ENCODE assay signal across 12 cellular contexts in the genomic region with DNA sequence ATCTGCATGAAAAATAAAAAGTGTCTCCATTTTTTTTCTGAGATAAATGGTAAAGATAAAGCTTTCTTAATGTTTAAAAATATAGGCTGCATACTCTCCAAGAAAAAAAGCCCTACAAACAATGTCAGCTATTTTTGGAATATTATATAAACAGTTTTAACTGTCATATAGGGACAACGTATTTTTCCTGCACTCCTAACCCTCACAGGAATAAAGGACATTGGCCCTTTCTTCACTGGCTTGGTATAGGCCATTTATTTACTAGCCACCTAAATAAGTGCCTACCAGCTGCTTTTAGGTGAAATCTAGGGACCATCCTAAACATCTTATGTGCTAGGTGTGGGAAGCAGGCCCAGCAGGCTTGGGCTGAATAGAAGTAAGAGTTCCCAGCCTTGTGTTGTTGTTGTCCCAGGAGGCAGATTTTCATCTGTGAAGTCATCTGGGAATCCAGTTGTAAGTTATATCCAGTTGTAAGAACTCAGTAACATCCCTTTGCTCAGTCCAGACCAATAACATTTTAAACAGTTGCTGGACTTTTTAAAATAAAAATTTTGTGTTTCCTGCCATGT. TPM values are rescaled to one million over a fixed set of nuclear protein-coding genes. Genes with fewer than 3 reads are reported as not detected.
A peak's percentile ranks its signal among the peaks of the same experiment; 100 is the strongest.
DNase-seq lines count a peak whose midpoint lies in the region; ATAC-seq, FAIRE-seq and TF ChIP-seq lines count a peak whose summit lies in the region.
"Had no signal": no experiment of that assay in that cellular context is flagged by ENCODE, and none has a peak within 500 bp of the region (broad histone marks: within the 10 kb centered on the region; RNA-seq: fewer than 3 reads in every experiment).

No MANE protein-coding gene starts in this region.

- no peaks in the 10 kb centered on the region for H3K9me2 ChIP-seq in GM23248 (ENCODE audit: insufficient read depth)

- H3F3A ChIP-seq in GM23248 (ENCODE audit: insufficient read depth), result peaks cover 47% of the 10 kb centered on the region

- no peaks in the 10 kb centered on the region for H3K9me3 ChIP-seq in GM23248 (ENCODE audit: low read depth)
- no peaks in the 10 kb centered on the region for H3K9me3 ChIP-seq in right cardiac atrium (ENCODE audit: control insufficient read depth, low read length)

- no peaks in the 10 kb centered on the region for H3K36me3 ChIP-seq in GM23248 (ENCODE audit: low read depth)

- H3K27me3 ChIP-seq in GM23248 (replicated peaks; ENCODE audit: insufficient read depth) (no peaks in the 10 kb centered on the region), right cardiac atrium (ENCODE audit: control insufficient read depth, insufficient read depth) (no peaks in the 10 kb centered on the region)

- H3K4me3 Mint-ChIP-seq in stimulated activated effector memory CD8-positive, alpha-beta T cell treated with anti-CD3 and anti-CD28 coated beads, Interleukin-12 subunit alpha, Interleukin-12 subunit beta, amount 100 ng/mL, for 72 hours, result peak overlapping the region; percentile 8
- H3K4me3 Mint-ChIP-seq: memory B cell had no signal

- H3K9ac ChIP-seq in GM23248, result peak overlapping the region; percentile 47

- H3K4me3 ChIP-seq in GM23248, result peak overlapping the region; percentile 58
- peak overlapping the region; percentile 50; the same call in 1 of the 2 replicates for H3K4me3 ChIP-seq in WI38 (ENCODE audit: low read depth, low read length)
- H3K4me3 ChIP-seq in right cardiac atrium (ENCODE audit: low read length), result no peak overlapping the region

- no peak for TF ChIP-seq CTCF in WI38 (IDR thresholded peaks at IDR 0.05; ENCODE audit: low read depth, low read length)

- H3K27ac Mint-ChIP-seq in stimulated activated effector memory CD8-positive, alpha-beta T cell treated with anti-CD3 and anti-CD28 coated beads, Interleukin-12 subunit alpha, Interleukin-12 subunit beta, amount 100 ng/mL, for 72 hours, result peak overlapping the region; percentile 41
- H3K27ac Mint-ChIP-seq: activated T-helper 2 cell treated with anti-CD3 and anti-CD28 coated beads, Interferon-gamma antibody, Interleukin-2, Interleukin-4, amounts not matched to agents 10 μg/mL and 5 μg/mL and 100 μg/mL, durations not matched to agents 14 hours and 24 hours and 36 hours had no signal

- intact Hi-C loops in right cardiac atrium (cut with DNase I), result no loop called here

- DNase-seq in GM23248, result peak; percentile 52
- no peak for DNase-seq in right cardiac atrium
- DNase-seq in stimulated activated effector memory CD8-positive, alpha-beta T cell treated with anti-CD3 and anti-CD28 coated beads, Interleukin-12 subunit alpha, Interleukin-12 subunit beta, amount 100 ng/mL, for 72 hours (ENCODE audit: low spot score in 2 of 2), result no peak
- no peak for DNase-seq in activated CD4-positive, alpha-beta T cell treated with anti-CD3 and anti-CD28 coated beads, Interleukin-2, amount 50 U/mL, for 4 hours
- no peak for DNase-seq in stimulated activated CD4-positive, alpha-beta T cell treated with anti-CD3 and anti-CD28 coated beads, Interleukin-12 subunit alpha, Interleukin-12 subunit beta, amount 100 ng/mL, for 4 hours
- DNase-seq in epidermal melanocyte (ENCODE audit: insufficient read length, low spot score), result no peak
- DNase-seq in H54 (ENCODE audit: insufficient read length, low spot score), result no peak
- DNase-seq: NCI-H510A, T1000 had no signal

- no peak for TF ChIP-seq POLR2A in H54 (IDR thresholded peaks at IDR 0.05; ENCODE audit: low read depth, low read length)

- peaks cover 72% of the 10 kb centered on the region for H3K4me1 Mint-ChIP-seq in stimulated activated effector memory CD8-positive, alpha-beta T cell treated with anti-CD3 and anti-CD28 coated beads, Interleukin-12 subunit alpha, Interleukin-12 subunit beta, amount 100 ng/mL, for 72 hours

- in situ Hi-C loops in GM23248 (cut with MboI), result no loop called here

- H2AFZ ChIP-seq in GM23248, result no peak overlapping the region

- H3K4me1 ChIP-seq in GM23248 (ENCODE audit: insufficient read depth) (peaks cover 62% of the 10 kb centered on the region), right cardiac atrium (ENCODE audit: control insufficient read depth, insufficient read depth, low read length) (peaks cover 57% of the 10 kb centered on the region)

- H3K36me3 Mint-ChIP-seq in stimulated activated effector memory CD8-positive, alpha-beta T cell treated with anti-CD3 and anti-CD28 coated beads, Interleukin-12 subunit alpha, Interleukin-12 subunit beta, amount 100 ng/mL, for 72 hours, result peaks cover 17% of the 10 kb centered on the region

- peak overlapping the region; percentile 80 for H3K4me2 ChIP-seq in GM23248 (ENCODE audit: unreplicated experiment)

- peak overlapping the region; percentile 69 for H3K27ac ChIP-seq in GM23248
- peak overlapping the region; percentile 96 for H3K27ac ChIP-seq in right cardiac atrium (ENCODE audit: low read length)

- ATAC-seq in right cardiac atrium, result no peak
- no peak for ATAC-seq in stimulated activated effector memory CD8-positive, alpha-beta T cell treated with anti-CD3 and anti-CD28 coated beads, Interleukin-12 subunit alpha, Interleukin-12 subunit beta, amount 100 ng/mL, for 72 hours

- WGBS in GM23248 (ENCODE audit: low coverage in 1 of 2, low lambda C conversion rate in 2 of 2, missing lambda C conversion rate in 2 of 2), 2 experiments, result 35 to 41% methylated on average over 1 of the region's 1 CpG
- 25% methylated on average over 1 of the region's 1 CpG for WGBS in right cardiac atrium

- peaks cover 26% of the 10 kb centered on the region for H4K20me1 ChIP-seq in GM23248 (ENCODE audit: insufficient read depth)

- peaks cover 98% of the 10 kb centered on the region for H3K79me2 ChIP-seq in GM23248 (ENCODE audit: insufficient read depth)

- no peaks in the 10 kb centered on the region for H3K9me3 Mint-ChIP-seq in stimulated activated effector memory CD8-positive, alpha-beta T cell treated with anti-CD3 and anti-CD28 coated beads, Interleukin-12 subunit alpha, Interleukin-12 subunit beta, amount 100 ng/mL, for 72 hours
- H3K9me3 Mint-ChIP-seq: activated T-helper 2 cell treated with anti-CD3 and anti-CD28 coated beads, Interferon-gamma antibody, Interleukin-2, Interleukin-4, amounts not matched to agents 10 μg/mL and 5 μg/mL and 100 μg/mL, durations not matched to agents 14 hours and 24 hours and 36 hours; memory B cell had no signal

- FAIRE-seq in H54 (lab: Jason Lieb, UNC), result no peak

RNA-seq across cellular contexts. Expression of a gene that starts 21.3 kb away (rescaled TPM):
- total RNA-seq in GM23248 (2014; rRNA removed; shearing (Covaris generic)), result 35.7 and 36.6 TPM in 2 replicates
- 17.9 and 19.7 TPM in 2 replicates for polyA plus RNA-seq in GM23248 (2016; fragmentation: Nextera tagmentation; extraction: Ambion mirVana)
- total RNA-seq in right cardiac atrium, result 10 to 100 TPM; 33.2 to 50.0 (median 39.8) TPM
- 16.4 TPM for polyA plus RNA-seq in right cardiac atrium
